Comparison of ENCODE assay signal across 1 cellular context in the genomic region with DNA sequence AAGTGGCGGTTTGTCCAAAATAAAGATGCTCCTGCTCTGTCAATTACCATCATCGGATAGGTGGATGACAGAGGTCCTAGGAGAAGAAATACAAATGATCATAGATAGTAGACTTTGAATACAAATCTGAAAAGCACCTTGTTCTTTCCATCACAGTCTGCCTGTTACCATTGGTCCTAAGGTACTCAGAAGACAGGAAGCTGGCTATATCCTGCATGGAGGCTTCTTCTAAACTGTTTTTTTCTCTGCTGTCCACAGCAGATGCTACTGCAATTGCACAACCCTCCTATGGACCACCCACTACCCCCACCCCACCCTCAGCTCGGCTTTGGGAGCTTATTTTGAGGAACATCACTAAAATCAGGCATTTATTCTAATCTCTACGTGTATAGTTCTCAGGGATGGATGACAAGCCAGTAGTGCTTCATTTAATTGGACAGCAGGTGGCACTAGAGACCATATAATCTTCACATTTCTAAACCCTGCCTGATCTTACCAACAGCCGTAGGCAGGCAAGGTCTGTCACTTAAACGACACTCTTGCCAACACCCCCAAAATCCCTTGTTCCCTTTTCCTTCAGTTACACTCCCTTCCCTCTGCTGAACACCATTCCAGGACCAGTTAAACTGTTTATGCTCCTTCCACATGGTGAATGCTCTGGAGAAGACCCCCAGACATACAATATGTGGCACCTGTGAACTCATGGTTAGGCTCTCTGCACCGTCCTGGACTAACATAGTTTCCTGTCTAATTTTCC.
TF ChIP-seq lines count a peak whose summit lies in the region.

No MANE protein-coding gene starts in this region.

TF ChIP-seq in HCT116, 20 proteins besides CTCF, POLR2A, EP300 and RAD21:
- TF ChIP-seq YY1 (IDR thresholded peaks at IDR 0.05; ENCODE audit: extremely low read depth, insufficient replicate concordance, low read depth, low read length), result no peak
